Comparison of ENCODE assay signal across 8 cellular contexts in genomic region chr22:29457730-29458129, GRCh38. TPM values are rescaled to one million over a fixed set of nuclear protein-coding genes. Genes with fewer than 3 reads are reported as not detected.
DNase-seq lines count a peak whose midpoint lies in the region; ATAC-seq and TF ChIP-seq lines count a peak whose summit lies in the region.

No MANE protein-coding gene starts in this region.

- CTCF ChIA-PET in PC-3 (lab: Charles Lee) = no interaction called here

- no peak overlapping the region for H3K9ac ChIP-seq in PC-3 (ENCODE audit: low read length)

- DNase-seq in D341Med (ENCODE audit: low spot score) = peak; percentile 81
- peak; percentile 77 for DNase-seq in GM20000 (ENCODE audit: low spot score)
- DNase-seq in PC-3 = peak; percentile 50
- peak; percentile 47 for DNase-seq in epithelial cell of esophagus (ENCODE audit: low read depth)
- DNase-seq in spleen = peak; percentile 43

- TF ChIP-seq CTCF in GM20000 (IDR thresholded peaks at IDR 0.05; ENCODE audit: extremely low read depth, missing control alignments) = no peak
- no peak for TF ChIP-seq CTCF in PC-3 (conservative IDR thresholded peaks at IDR 0.05; ENCODE audit: low read depth, low read length)
- TF ChIP-seq CTCF in epithelial cell of esophagus (IDR thresholded peaks at IDR 0.05; ENCODE audit: insufficient read depth, low read depth, low read length, missing control alignments) = no peak
- TF ChIP-seq CTCF in spleen (IDR thresholded peaks at IDR 0.05 in 8 of 11, conservative IDR thresholded peaks at IDR 0.05 in 3 of 11) = no peak

- H4K20me1 ChIP-seq in PC-3 (ENCODE audit: low read length) = no peaks in the 10 kb centered on the region

- H3K4me1 ChIP-seq in PC-3 (ENCODE audit: insufficient read depth, low read length) (no peaks in the 10 kb centered on the region), spleen (no peaks in the 10 kb centered on the region)

- H3K9me3 ChIP-seq in PC-3 (ENCODE audit: low read length) = no peaks in the 10 kb centered on the region
- H3K9me3 ChIP-seq in spleen = no peaks in the 10 kb centered on the region

- no peak overlapping the region for H3K4me3 ChIP-seq in PC-3 (ENCODE audit: low read length)
- H3K4me3 ChIP-seq in epithelial cell of esophagus (ENCODE audit: low read length) = no peak overlapping the region
- H3K4me3 ChIP-seq in spleen = no peak overlapping the region

- no peaks in the 10 kb centered on the region for H3K27me3 ChIP-seq in PC-3 (ENCODE audit: low read length)
- H3K27me3 ChIP-seq in spleen (replicated peaks in 1 of 7) = no peaks in the 10 kb centered on the region

- H3F3A ChIP-seq in PC-3 (ENCODE audit: low read length, unreplicated experiment) = no peaks in the 10 kb centered on the region

- H3K36me3 ChIP-seq in PC-3 (ENCODE audit: low read depth, low read length) (no peaks in the 10 kb centered on the region), spleen (no peaks in the 10 kb centered on the region)

- 0 out of 2 replicates have a peak overlapping the region, but pooled peaks have one; percentile 42 for H2AFZ ChIP-seq in PC-3 (ENCODE audit: low read length)

- WGBS in spleen, 5 donors = 29 to 47% (median 33%) methylated on average over 3 to 4 of the region's 4 CpGs

- TF ChIP-seq POLR2A in spleen (IDR thresholded peaks at IDR 0.05) = no peak

- POLR2A ChIA-PET in PC-3 (lab: Charles Lee; ENCODE audit: unreplicated experiment) = no interaction called here

- ATAC-seq in PC-3 (peak; percentile 65), GM21447 (IDR thresholded peaks at IDR 0.05; ENCODE audit: unreplicated experiment) (no peak), GM21717 (IDR thresholded peaks at IDR 0.05; ENCODE audit: unreplicated experiment) (no peak), GM18519 (IDR thresholded peaks at IDR 0.05; ENCODE audit: low FRiP score, unreplicated experiment) (no peak)

- H3K9me2 ChIP-seq in PC-3 (replicated peaks; ENCODE audit: low read length) = no peaks in the 10 kb centered on the region

- H3K4me2 ChIP-seq in PC-3 (ENCODE audit: low read length) = no peak overlapping the region

- intact Hi-C loops in PC-3 (cut with micrococcal nuclease) (no loop called here), spleen (cut with DNase I; ENCODE audit: low total_unique reads) (no loop called here)

- H3K79me2 ChIP-seq in PC-3 (ENCODE audit: low read length) = no peaks in the 10 kb centered on the region

- no TSS peak for BruUV-seq in PC-3 (replicated peaks; lab: Mats Ljungman, UMichigan)

- no peak overlapping the region for H3K27ac ChIP-seq in PC-3 (ENCODE audit: low read length)
- no peak overlapping the region for H3K27ac ChIP-seq in spleen

RNA-seq across cellular contexts. Expression of gene RFPL1, which starts 19.3 kb away (rescaled TPM):
- total RNA-seq in PC-3 (2014; rRNA removed) = not detected in 2 replicates
- 1 to 10 TPM in 2 of 7 donors, not detected in 5; 1.1 to 1.4 TPM for total RNA-seq in spleen
- under 1 TPM; 0.03 to 0.11 (median 0.06) TPM for polyA plus RNA-seq in spleen

RNA-seq across cellular contexts. Expression of gene NEFH, which starts 22.3 kb away (rescaled TPM):
- total RNA-seq in PC-3 (2014; rRNA removed) (0.29 TPM in 1 of 2 replicates, not detected in the other), spleen (1 to 10 TPM in 6 of 7 donors, under 1 TPM in 1; 0.60 to 1.7 (median 1.4) TPM)
- 1 to 10 TPM in 1 of 3 donors, under 1 TPM in 2; 0.50 to 1.2 (median 0.70) TPM for polyA plus RNA-seq in spleen
